8 cellular contexts compared by ENCODE assay signal in genomic region chr11:128472128-128473110, GRCh38.
A peak's percentile ranks its signal among the peaks of the same experiment; 100 is the strongest.
DNase-seq lines count a peak whose midpoint lies in the region; ATAC-seq, FAIRE-seq and TF ChIP-seq lines count a peak whose summit lies in the region.

No MANE protein-coding gene starts in this region.

- DNase-seq in RCC 7860 (ENCODE audit: low spot score) (peak; percentile 27), endothelial cell (ENCODE audit: low spot score) (no peak), thyroid gland (no peak), NCI-H446 (lab: John Stamatoyannopoulos, UW) (no peak), OCI-M2 (lab: John Stamatoyannopoulos, UW; ENCODE audit: unreplicated experiment) (no peak), NCI-H2029 (lab: John Stamatoyannopoulos, UW) (no peak)

- TF ChIP-seq CTCF in endothelial cell (IDR thresholded peaks at IDR 0.05; ENCODE audit: unreplicated experiment) (no peak), thyroid gland (IDR thresholded peaks at IDR 0.05) (no peak)

- H3K4me3 Mint-ChIP-seq in endothelial cell (ENCODE audit: unreplicated experiment), result peak overlapping the region; percentile 62

- no peak overlapping the region for H3K4me3 ChIP-seq in thyroid gland (replicated peaks in 1 of 3)

- WGBS in thyroid gland, 2 donors, result 70 to 76% methylated on average over 11 of the region's 11 CpGs

- peak; percentile 47 for ATAC-seq in GM18867 (IDR thresholded peaks at IDR 0.05; ENCODE audit: unreplicated experiment)
- ATAC-seq in HG02763 (IDR thresholded peaks at IDR 0.05; ENCODE audit: unreplicated experiment), result peak; percentile 38

- peak overlapping the region; percentile 50 for H3K27ac Mint-ChIP-seq in endothelial cell (ENCODE audit: unreplicated experiment)

- H3K9me3 Mint-ChIP-seq in endothelial cell (ENCODE audit: unreplicated experiment), result no peaks in the 10 kb centered on the region

- H3K27me3 Mint-ChIP-seq in endothelial cell (ENCODE audit: unreplicated experiment), result peaks cover 5% of the 10 kb centered on the region

- no peaks in the 10 kb centered on the region for H3K36me3 ChIP-seq in thyroid gland

- H3K4me1 ChIP-seq in thyroid gland, result peaks cover 47 to 77% of the 10 kb centered on the region in 2 donors

- H3K9me3 ChIP-seq in thyroid gland, result no peaks in the 10 kb centered on the region

- H3K36me3 Mint-ChIP-seq in endothelial cell (ENCODE audit: low read depth, unreplicated experiment), result peaks cover 67% of the 10 kb centered on the region

- H3K4me1 Mint-ChIP-seq in endothelial cell (ENCODE audit: unreplicated experiment), result peaks cover 35% of the 10 kb centered on the region

- no peaks in the 10 kb centered on the region for H3K27me3 ChIP-seq in thyroid gland

- FAIRE-seq in RCC 7860 (lab: Jason Lieb, UNC), result no peak

- peak overlapping the region in 2 of 3 donors; percentile 27 to 34 for H3K27ac ChIP-seq in thyroid gland

- TF ChIP-seq POLR2A in thyroid gland (IDR thresholded peaks at IDR 0.05), result no peak

- intact Hi-C loops in thyroid gland (cut with DNase I), result no loop called here
